In genomic region chr15:41928100-41928499, GRCh38 we compare ENCODE assay signal across 13 cellular contexts. TPM values are rescaled to one million over a fixed set of nuclear protein-coding genes. Genes with fewer than 3 reads are reported as not detected.
DNase-seq lines count a peak whose midpoint lies in the region; ATAC-seq, FAIRE-seq and TF ChIP-seq lines count a peak whose summit lies in the region.
"Had no signal": no experiment of that assay in that cellular context is flagged by ENCODE, and none has a peak within 500 bp of the region (broad histone marks: within the 10 kb centered on the region; RNA-seq: fewer than 3 reads in every experiment).

No MANE protein-coding gene starts in this region.

- ATAC-seq in A549, result peak; percentile 35 to 64; a peak in 4 of 6 replicates
- ATAC-seq in K562, result no peak
- peak; percentile 65 for ATAC-seq in mucosa of descending colon
- no peak for ATAC-seq in HG02678 (IDR thresholded peaks at IDR 0.05; ENCODE audit: unreplicated experiment)

- no peak overlapping the region for H3K9ac ChIP-seq in K562 (ENCODE audit: insufficient read depth in 1 of 2, low read depth in 2 of 2, low read length in 2 of 2)
- H3K9ac ChIP-seq: parathyroid adenoma had no signal

- no peak for TF ChIP-seq RAD21 in A549 (conservative IDR thresholded peaks at IDR 0.05 in 1 of 2, IDR thresholded peaks at IDR 0.05 in 1 of 2)
- no peak for TF ChIP-seq RAD21 in K562 (CRISPR knock-in tag; conservative IDR thresholded peaks at IDR 0.05 in 1 of 2, IDR thresholded peaks at IDR 0.05 in 1 of 2)

- H3K36me3 ChIP-seq in K562 (ENCODE audit: control insufficient read depth, insufficient read depth, low read length) (peaks cover 7% of the 10 kb centered on the region; the same call in 1 of the 3 replicates), mucosa of descending colon (ENCODE audit: low read depth) (no peaks in the 10 kb centered on the region)

- no peaks in the 10 kb centered on the region for H3K9me3 ChIP-seq in A549
- no peaks in the 10 kb centered on the region for H3K9me3 ChIP-seq in K562 (replicated peaks; ENCODE audit: control insufficient read depth, insufficient read depth, low read depth, low read length)
- H3K9me3 ChIP-seq in mucosa of descending colon, result no peaks in the 10 kb centered on the region
- H3K9me3 ChIP-seq: MG63 had no signal

- H3K4me1 ChIP-seq in A549 (peaks cover 70% of the 10 kb centered on the region), K562 (replicated peaks in 1 of 2; ENCODE audit: control insufficient read depth in 2 of 2, insufficient read depth in 2 of 2, low read length in 2 of 2) (peaks cover 0 to 6% of the 10 kb centered on the region in 2 experiments; a peak in 4 of 5 replicates), mucosa of descending colon (ENCODE audit: low read depth) (peaks cover 61% of the 10 kb centered on the region)
- H3K4me1 ChIP-seq: parathyroid adenoma had no signal

- intact Hi-C loops in K562 (cut with micrococcal nuclease) (no loop called here), mucosa of descending colon (cut with DNase I, micrococcal nuclease) (loop anchor here in 1 of 2 donors (5.0 kb wide), 1 partner anchor 44 kb away; the partner anchor contains the start of gene EHD4)

- H4K20me1 ChIP-seq in K562 (replicated peaks; ENCODE audit: control insufficient read depth, insufficient read depth, low read length), result no peaks in the 10 kb centered on the region

- no peak for FAIRE-seq in A549 (lab: Jason Lieb, UNC)
- no peak for FAIRE-seq in K562 (lab: Jason Lieb, UNC)

- in situ Hi-C loops in K562 (cut with MboI), result no loop called here

- H2AFZ ChIP-seq in K562 (ENCODE audit: low read depth, low read length), result no peak overlapping the region
- H2AFZ ChIP-seq: parathyroid adenoma had no signal

- TF ChIP-seq EP300 in A549 (IDR thresholded peaks at IDR 0.05), result peak in 1 of 2 experiments; percentile 22; a peak in 1 of 5 replicates
- TF ChIP-seq EP300 in K562 (IDR thresholded peaks at IDR 0.05; ENCODE audit: low read length), result no peak

- peak; percentile 31 to 83 for DNase-seq in A549 (ENCODE audit: low read depth in 1 of 2, low spot score in 1 of 2)
- peak; percentile 78 for DNase-seq in HT-29 (ENCODE audit: low spot score)
- no peak for DNase-seq in K562 (ENCODE audit: extremely low read depth in 1 of 4, low spot score in 3 of 4)
- DNase-seq in mucosa of descending colon, result no peak
- no peak for DNase-seq in NCI-H446 (lab: John Stamatoyannopoulos, UW)
- no peak for DNase-seq in GM19240 (ENCODE audit: insufficient read length, low spot score)
- DNase-seq in SK-N-DZ (ENCODE audit: low spot score), result no peak
- DNase-seq: activated CD4-positive, alpha-beta T cell treated with anti-CD3 and anti-CD28 coated beads, Interleukin-2, amount 50 U/mL, for 4 hours; activated effector memory CD4-positive, alpha-beta T cell treated with Interleukin-2 at 50 U/mL for 16 hours; MG63; T-helper 2 cell had no signal

- TF ChIP-seq POLR2A in A549 (IDR thresholded peaks at IDR 0.05; ENCODE audit: low read length) (no peak), K562 (conservative IDR thresholded peaks at IDR 0.05) (no peak)

- H3K27me3 ChIP-seq in K562 (ENCODE audit: control insufficient read depth in 2 of 2, insufficient read depth in 2 of 2, low read length in 2 of 2), result no peaks in the 10 kb centered on the region
- H3K27me3 ChIP-seq: MG63 had no signal

- H3K4me2 ChIP-seq in A549, result peak overlapping the region; percentile 69
- no peak overlapping the region for H3K4me2 ChIP-seq in K562 (ENCODE audit: insufficient read depth, low read length)

- H3K27ac ChIP-seq in A549, result peak overlapping the region; percentile 70 to 78
- no peak overlapping the region for H3K27ac ChIP-seq in K562 (ENCODE audit: extremely low read depth, low read depth, low read length)

- BruUV-seq in K562 (replicated peaks; lab: Mats Ljungman, UMichigan), result no TSS peak

- CTCF ChIA-PET in A549 (lab: Yijun Ruan, JAX), result no interaction called here
- CTCF ChIA-PET in K562 (lab: Yijun Ruan, JAX; ENCODE audit: low intra/inter-chr PET ratio), result no interaction called here

- TF ChIP-seq CTCF in A549 (IDR thresholded peaks at IDR 0.05) (no peak), K562 (IDR thresholded peaks at IDR 0.05 in 2 of 3, conservative IDR thresholded peaks at IDR 0.05 in 1 of 3; ENCODE audit: insufficient read depth in 2 of 3, low read depth in 1 of 3, low read length in 3 of 3) (no peak), mucosa of descending colon (IDR thresholded peaks at IDR 0.05) (no peak)

- no peak overlapping the region for H3K4me3 ChIP-seq in A549
- H3K4me3 ChIP-seq in K562, result no peak overlapping the region
- H3K4me3 ChIP-seq in mucosa of descending colon, result no peak overlapping the region
- H3K4me3 ChIP-seq: MG63 had no signal

- no peaks in the 10 kb centered on the region for H3K9me1 ChIP-seq in K562 (ENCODE audit: control insufficient read depth, insufficient read depth, low read length)

- POLR2A ChIA-PET in A549 (lab: Yijun Ruan, JAX) (interaction anchor here (0.6 to 1.7 kb wide), 3 partner anchors 13 to 45 kb away, joined by 3 to 6 read pairs (median 4); partner anchors contain the start of gene EHD4), K562 (lab: Yijun Ruan, JAX) (interaction anchor here (0.7 to 0.8 kb wide), 2 partner anchors 14 to 80 kb away, joined by 3 read pairs; no protein-coding TSS in a partner anchor)

- WGBS in A549 (ENCODE audit: missing lambda C conversion rate), result 28% methylated on average over 6 of the region's 6 CpGs
- WGBS in K562 (ENCODE audit: insufficient coverage, low coverage, missing lambda C conversion rate), result 94% methylated on average over 6 of the region's 6 CpGs

- no peaks in the 10 kb centered on the region for H3K79me2 ChIP-seq in K562 (ENCODE audit: control insufficient read depth, insufficient read depth, low read length)
- H3K79me2 ChIP-seq: parathyroid adenoma had no signal

TF ChIP-seq in K562, 482 proteins besides CTCF, POLR2A, EP300 and RAD21 (continues in another document):
- TF ChIP-seq ZNF124 (CRISPR knock-in tag; IDR thresholded peaks at IDR 0.05), result no peak

RNA-seq across cellular contexts. Expression of gene SPTBN5, which starts 34.2 kb away (rescaled TPM):
- polyA plus RNA-seq in A549 (2011; rRNA removed) (0.05 and 0.08 TPM in 2 replicates), A549 (2017; fragmentation: RNase III; extraction: RNeasy Plus Mini Kit Qiagen cat#74134 plus additional on column Dnase treatment) (0.17 to 0.24 TPM (median 0.22 TPM) in 3 replicates), K562 (2011; rRNA removed) (0.01 TPM in 1 of 2 replicates, not detected in the other), K562 (2014; fragmentation: Illumina TruSeq; extraction: Trizol) (not detected in 2 replicates), K562 (2014; fragmentation: Nextera tagmentation; extraction: Ambion mirVana) (not detected), K562 (2014; rRNA removed) (not detected in 2 replicates)
- polyA plus RNA-seq in A549 (2012; cell fraction: cytosol; rRNA removed), result 0.05 and 0.06 TPM in 2 replicates
- polyA plus RNA-seq in A549 (2012; cell fraction: nucleus; rRNA removed), result 0.54 TPM in 2 replicates
- polyA minus RNA-seq in A549 (2011; rRNA and poly(A)+ RNA removed), result 0.12 TPM in 1 of 2 replicates, not detected in the other
- total RNA-seq in HT-29 (2014; rRNA removed; shearing (Covaris generic)), result 1.6 and 2.0 TPM in 2 replicates
- 0.30 TPM in 1 of 2 replicates, not detected in the other for total RNA-seq in K562 (2011; cell fraction: chromatin; rRNA removed; ENCODE audit: low replicate concordance)
- total RNA-seq in K562 (2011; cell fraction: nucleolus; rRNA removed), result under 0.01 TPM in 2 replicates
- total RNA-seq in K562 (2011; cell fraction: nucleoplasm; rRNA removed), result 0.08 TPM in 1 of 2 replicates, not detected in the other
- total RNA-seq in K562 (2014; rRNA removed) (not detected in 2 replicates), K562 (2014; rRNA removed; fragmentation: Illumina TruSeq; extraction: Trizol) (not detected in 2 replicates), K562 (2015; rRNA removed; fragmentation: Illumina TruSeq; extraction: Trizol) (not detected in 2 replicates), K562 (2021) (0.02 TPM in 1 of 2 replicates, not detected in the other), mucosa of descending colon (1 to 10 TPM in 1 of 3 donors, under 1 TPM in 2; 0.36 to 2.2 (median 0.87) TPM)
- polyA plus RNA-seq in K562 (2011; cell fraction: cytosol; rRNA removed), result 0.01 and 0.03 TPM in 2 replicates
- polyA plus RNA-seq in K562 (2011; cell fraction: nucleus; rRNA removed), result 0.15 and 0.20 TPM in 2 replicates
- polyA plus RNA-seq in K562 (2012), result under 0.01 and 0.03 TPM in 2 replicates
- not detected in 2 replicates for polyA minus RNA-seq in K562 (2011; rRNA and poly(A)+ RNA removed)
- not detected in 2 replicates for polyA minus RNA-seq in K562 (2011; cell fraction: cytosol; rRNA and poly(A)+ RNA removed)
- under 0.01 TPM in 1 of 2 replicates, not detected in the other for polyA minus RNA-seq in K562 (2011; cell fraction: nucleus; rRNA and poly(A)+ RNA removed)
- polyA plus RNA-seq in SK-N-DZ (2014; cell fraction: cytosol; rRNA removed), result 0.73 and 0.75 TPM in 2 replicates
- polyA plus RNA-seq in SK-N-DZ (2014; cell fraction: nucleus; rRNA removed), result 5.2 and 8.0 TPM in 2 replicates

RNA-seq across cellular contexts. Expression of gene EHD4, which starts 44.3 kb away (rescaled TPM):
- polyA plus RNA-seq in A549 (2011; rRNA removed) (9.0 and 9.3 TPM in 2 replicates), A549 (2017; fragmentation: RNase III; extraction: RNeasy Plus Mini Kit Qiagen cat#74134 plus additional on column Dnase treatment) (8.2 to 9.6 TPM (median 8.9 TPM) in 3 replicates), K562 (2011; rRNA removed) (6.4 and 7.4 TPM in 2 replicates), K562 (2014; fragmentation: Illumina TruSeq; extraction: Trizol) (7.0 and 8.1 TPM in 2 replicates), K562 (2014; fragmentation: Nextera tagmentation; extraction: Ambion mirVana) (under 1 TPM; 0.89 to 0.96 TPM), K562 (2014; rRNA removed) (7.5 and 7.7 TPM in 2 replicates)
- 7.3 and 9.8 TPM in 2 replicates for polyA plus RNA-seq in A549 (2012; cell fraction: cytosol; rRNA removed)
- polyA plus RNA-seq in A549 (2012; cell fraction: nucleus; rRNA removed), result 7.1 and 7.5 TPM in 2 replicates
- polyA minus RNA-seq in A549 (2011; rRNA and poly(A)+ RNA removed), result 14.9 and 15.0 TPM in 2 replicates
- total RNA-seq in HT-29 (2014; rRNA removed; shearing (Covaris generic)), result 54.2 and 60.6 TPM in 2 replicates
- total RNA-seq in K562 (2011; cell fraction: chromatin; rRNA removed; ENCODE audit: low replicate concordance), result 11.8 and 17.2 TPM in 2 replicates
- total RNA-seq in K562 (2011; cell fraction: nucleolus; rRNA removed), result 15.1 and 17.0 TPM in 2 replicates
- 14.4 and 16.6 TPM in 2 replicates for total RNA-seq in K562 (2011; cell fraction: nucleoplasm; rRNA removed)
- total RNA-seq in K562 (2014; rRNA removed) (9.8 and 12.6 TPM in 2 replicates), K562 (2014; rRNA removed; fragmentation: Illumina TruSeq; extraction: Trizol) (4.6 and 5.2 TPM in 2 replicates), K562 (2015; rRNA removed; fragmentation: Illumina TruSeq; extraction: Trizol) (5.6 and 5.7 TPM in 2 replicates), K562 (2021) (10.3 and 11.4 TPM in 2 replicates), mucosa of descending colon (10 to 100 TPM; 26.4 to 39.0 (median 35.0) TPM)
- polyA plus RNA-seq in K562 (2011; cell fraction: cytosol; rRNA removed), result 7.3 and 10.8 TPM in 2 replicates
- 4.1 and 4.5 TPM in 2 replicates for polyA plus RNA-seq in K562 (2011; cell fraction: nucleus; rRNA removed)
- 5.5 and 7.3 TPM in 2 replicates for polyA plus RNA-seq in K562 (2012)
- polyA minus RNA-seq in K562 (2011; rRNA and poly(A)+ RNA removed), result 9.2 and 10.3 TPM in 2 replicates
- 8.6 and 9.6 TPM in 2 replicates for polyA minus RNA-seq in K562 (2011; cell fraction: cytosol; rRNA and poly(A)+ RNA removed)
- 6.9 and 10.0 TPM in 2 replicates for polyA minus RNA-seq in K562 (2011; cell fraction: nucleus; rRNA and poly(A)+ RNA removed)
- polyA plus RNA-seq in SK-N-DZ (2014; cell fraction: cytosol; rRNA removed), result 2.2 and 2.8 TPM in 2 replicates
- polyA plus RNA-seq in SK-N-DZ (2014; cell fraction: nucleus; rRNA removed), result 0.62 and 1.1 TPM in 2 replicates

Comparison
In these comparisons a context has a peak if more than half of its experiments do, and no peak if none do; other contexts are left out.
1. ATAC-seq: peak in A549 (2 of 2) and mucosa of descending colon (single experiment); none in K562 (single experiment) and HG02678 (single experiment).
2. DNase-seq: peak in A549 (2 of 2) and HT-29 (single experiment); none in K562 (0 of 4), mucosa of descending colon (0 of 3), NCI-H446 (0 of 2), GM19240 (single experiment) and SK-N-DZ (single experiment).
3. Of the 35 proteins assayed by ChIP-seq in both K562 and A549: peak only in K562: none; only in A549: JUN, JUNB, KDM1A, MAFK and MAX; in both: ZFP36; in neither: 27; mixed calls (peak in some experiments, not most) for 2.